ENCODE assay signal across 1 cellular context in the genomic region with DNA sequence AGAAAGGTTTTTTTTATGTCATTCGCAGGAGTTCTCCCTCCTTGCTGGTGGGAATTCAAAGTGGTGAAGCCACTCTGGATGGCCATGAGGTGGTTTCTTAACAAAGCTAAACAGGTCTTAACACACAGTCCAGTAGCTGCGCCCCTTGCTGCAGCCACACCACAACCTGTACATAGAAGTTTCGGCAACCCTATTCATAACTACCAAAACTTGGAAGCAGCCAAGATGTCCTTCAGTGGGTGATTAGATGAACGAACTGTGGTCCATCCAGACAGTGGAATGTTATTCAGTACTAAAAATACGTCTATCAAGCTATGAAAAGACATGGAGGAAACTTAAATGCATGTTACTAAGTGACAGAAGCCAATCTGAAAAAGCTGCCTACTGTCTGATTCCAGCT.
TF ChIP-seq lines count a peak whose summit lies in the region.

No MANE protein-coding gene starts in this region.

TF ChIP-seq in HepG2, 621 proteins besides CTCF, POLR2A, EP300 and RAD21 (continued from another document):
- TF ChIP-seq, protein P1, sequence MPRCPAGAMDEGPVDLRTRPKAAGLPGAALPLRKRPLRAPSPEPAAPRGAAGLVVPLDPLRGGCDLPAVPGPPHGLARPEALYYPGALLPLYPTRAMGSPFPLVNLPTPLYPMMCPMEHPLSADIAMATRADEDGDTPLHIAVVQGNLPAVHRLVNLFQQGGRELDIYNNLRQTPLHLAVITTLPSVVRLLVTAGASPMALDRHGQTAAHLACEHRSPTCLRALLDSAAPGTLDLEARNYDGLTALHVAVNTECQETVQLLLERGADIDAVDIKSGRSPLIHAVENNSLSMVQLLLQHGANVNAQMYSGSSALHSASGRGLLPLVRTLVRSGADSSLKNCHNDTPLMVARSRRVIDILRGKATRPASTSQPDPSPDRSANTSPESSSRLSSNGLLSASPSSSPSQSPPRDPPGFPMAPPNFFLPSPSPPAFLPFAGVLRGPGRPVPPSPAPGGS (CRISPR knock-in tag; IDR thresholded peaks at IDR 0.05) = no peak
- no peak for TF ChIP-seq ZNF296 (CRISPR knock-in tag; conservative IDR thresholded peaks at IDR 0.05)
- TF ChIP-seq RBM22 (optimal IDR thresholded peaks at IDR 0.05; ENCODE audit: low read length) = peak; percentile 32
- no peak for TF ChIP-seq ZNF17 (CRISPR knock-in tag; IDR thresholded peaks at IDR 0.05)
- no peak for TF ChIP-seq NR2F2 (IDR thresholded peaks at IDR 0.05; ENCODE audit: borderline replicate concordance, low read depth)
- no peak for TF ChIP-seq GZF1 (CRISPR knock-in tag; IDR thresholded peaks at IDR 0.05)
